In the genomic region with DNA sequence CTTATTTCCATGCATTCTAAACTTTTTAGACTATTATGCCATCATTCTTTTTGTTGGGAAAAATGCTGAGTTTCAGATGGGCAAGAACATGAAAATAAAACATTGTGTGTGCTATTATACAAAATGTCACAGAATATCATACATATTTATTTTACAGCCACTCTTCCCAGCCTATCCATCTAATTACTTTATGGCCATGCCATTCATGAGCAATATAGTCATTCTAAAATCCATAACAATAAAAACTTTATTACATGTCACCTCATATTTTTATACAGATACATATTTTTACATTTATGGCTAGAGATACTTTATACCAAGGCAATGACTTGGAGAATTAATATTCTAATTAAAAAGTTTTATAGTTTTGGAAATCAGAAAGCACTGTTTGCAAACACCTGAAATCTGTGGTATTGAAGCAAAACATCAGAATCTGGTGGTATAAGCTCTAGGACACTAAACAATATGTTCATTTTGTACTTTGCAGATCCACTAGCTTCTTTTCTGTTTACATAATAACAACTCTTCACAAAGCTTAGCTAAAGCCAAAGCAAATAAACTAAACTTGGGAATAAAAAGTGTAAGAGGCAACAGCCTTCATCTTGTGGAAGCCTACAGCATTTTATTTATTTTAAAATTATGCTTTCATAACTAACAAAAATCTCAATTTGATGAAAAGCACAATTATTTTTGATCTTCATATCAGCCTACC, we compare ENCODE assay signal across 17 cellular contexts.
DNase-seq lines count a peak whose midpoint lies in the region; ATAC-seq, FAIRE-seq and TF ChIP-seq lines count a peak whose summit lies in the region.
"Had no signal": no experiment of that assay in that cellular context is flagged by ENCODE, and none has a peak within 500 bp of the region (broad histone marks: within the 10 kb centered on the region; RNA-seq: fewer than 3 reads in every experiment).

No MANE protein-coding gene starts in this region.

- FAIRE-seq in HepG2 (lab: Jason Lieb, UNC) (no peak), pancreas (lab: Jason Lieb, UNC) (peak; percentile 20)
- FAIRE-seq: GM18507 had no signal

- in situ Hi-C loops in HepG2 (cut with HindIII; ENCODE audit: extremely low pct_ligation_motif_present, low pct_unique_long_range_greater_than_20kb) (no loop called here), GM13977 (cut with MboI; ENCODE audit: low pct_unique_long_range_greater_than_20kb, low sequenced_read_pairs, unreplicated experiment) (no loop called here)

- no peak overlapping the region for H3K4me2 ChIP-seq in HepG2 (ENCODE audit: low read depth, low read length)

- H3K9ac ChIP-seq in HepG2 (ENCODE audit: insufficient read depth, low read depth, low read length) (no peak overlapping the region), colonic mucosa (ENCODE audit: low read depth in 2 of 2, low read length in 2 of 2) (no peak overlapping the region)
- H3K9ac ChIP-seq: GM23248 had no signal

- DNase-seq in right lobe of liver (no peak), HepG2 (ENCODE audit: low spot score) (no peak), colonic mucosa (no peak), pancreas (no peak), GM13977 (ENCODE audit: low spot score) (no peak), omental fat pad (ENCODE audit: low spot score) (no peak)
- no peak for DNase-seq in activated T-cell treated with anti-CD3 and anti-CD28 coated beads, Interleukin-2, amount 50 U/mL, for 1 hour
- DNase-seq: Caco-2; CD8-positive, alpha-beta T cell; DMS53; GF-D8; GM23248; H9; IMR-90 had no signal

- intact Hi-C loops in right lobe of liver (cut with DNase I) (no loop called here), HepG2 (cut with micrococcal nuclease; ENCODE audit: unreplicated experiment) (no loop called here), colonic mucosa (cut with DNase I) (no loop called here), pancreas (cut with DNase I) (no loop called here)

- H4K20me1 ChIP-seq in HepG2 (ENCODE audit: insufficient read depth, low read length), result no peaks in the 10 kb centered on the region

- POLR2A ChIA-PET in HepG2 (lab: Yijun Ruan, JAX), result no interaction called here

- no peak for TF ChIP-seq POLR2A in right lobe of liver (IDR thresholded peaks at IDR 0.05)
- TF ChIP-seq POLR2A in HepG2 (IDR thresholded peaks at IDR 0.05; ENCODE audit: insufficient read depth in 1 of 2, low read depth in 2 of 2, low read length in 2 of 2), result no peak

- TF ChIP-seq CTCF in right lobe of liver (IDR thresholded peaks at IDR 0.05), result no peak
- no peak for TF ChIP-seq CTCF in HepG2 (CRISPR knock-in tag; IDR thresholded peaks at IDR 0.05)
- TF ChIP-seq CTCF in colonic mucosa (IDR thresholded peaks at IDR 0.05), result no peak
- TF ChIP-seq CTCF in pancreas (IDR thresholded peaks at IDR 0.05), result no peak
- no peak for TF ChIP-seq CTCF in GM13977 (IDR thresholded peaks at IDR 0.05; ENCODE audit: extremely low read depth, insufficient read depth, missing control alignments)
- no peak for TF ChIP-seq CTCF in omental fat pad (IDR thresholded peaks at IDR 0.05)

- TF ChIP-seq EP300 in HepG2 (IDR thresholded peaks at IDR 0.05; ENCODE audit: low read depth in 2 of 2, low read length in 2 of 2) (no peak), HepG2 (CRISPR knock-in tag; IDR thresholded peaks at IDR 0.05; ENCODE audit: borderline replicate concordance) (no peak)

- H3K9me3 ChIP-seq in right lobe of liver, result no peaks in the 10 kb centered on the region
- no peaks in the 10 kb centered on the region for H3K9me3 ChIP-seq in HepG2 (ENCODE audit: low read length)
- no peaks in the 10 kb centered on the region for H3K9me3 ChIP-seq in colonic mucosa
- H3K9me3 ChIP-seq in pancreas, result no peaks in the 10 kb centered on the region
- H3K9me3 ChIP-seq: Caco-2 had no signal

- BruUV-seq in HepG2 (replicated peaks; lab: Mats Ljungman, UMichigan), result no TSS peak

- no peaks in the 10 kb centered on the region for H3K27me3 ChIP-seq in right lobe of liver
- H3K27me3 ChIP-seq in HepG2 (ENCODE audit: control insufficient read depth in 1 of 2, insufficient read depth in 2 of 2, low read length in 2 of 2), result no peaks in the 10 kb centered on the region
- H3K27me3 ChIP-seq in colonic mucosa, result no peaks in the 10 kb centered on the region
- no peaks in the 10 kb centered on the region for H3K27me3 ChIP-seq in pancreas

- H3K36me3 ChIP-seq in right lobe of liver (no peaks in the 10 kb centered on the region), HepG2 (replicated peaks in 1 of 2; ENCODE audit: control insufficient read depth in 1 of 2, insufficient read depth in 2 of 2, low read length in 2 of 2) (no peaks in the 10 kb centered on the region), colonic mucosa (no peaks in the 10 kb centered on the region), pancreas (no peaks in the 10 kb centered on the region)

- H2AFZ ChIP-seq in HepG2 (ENCODE audit: low read length), result no peak overlapping the region
- H2AFZ ChIP-seq: GM23248 had no signal

- CTCF ChIA-PET in HepG2 (lab: Yijun Ruan, JAX; ENCODE audit: low intra/inter-chr PET ratio, low total read pairs), result no interaction called here

- TF ChIP-seq RAD21 in HepG2 (CRISPR knock-in tag; IDR thresholded peaks at IDR 0.05), result no peak

- H3K4me1 ChIP-seq in right lobe of liver, result peaks cover 0 to 9% (median 4%) of the 10 kb centered on the region in 4 donors
- no peaks in the 10 kb centered on the region for H3K4me1 ChIP-seq in HepG2 (ENCODE audit: insufficient read depth, low read length)
- no peaks in the 10 kb centered on the region for H3K4me1 ChIP-seq in colonic mucosa
- no peaks in the 10 kb centered on the region for H3K4me1 ChIP-seq in pancreas
- H3K4me1 ChIP-seq: Caco-2 had no signal

- no peaks in the 10 kb centered on the region for H3K79me2 ChIP-seq in HepG2 (ENCODE audit: insufficient read depth, low read length)

- ATAC-seq in right lobe of liver (peak in 3 of 4 donors; percentile 24 to 71 (median 40)), HepG2 (no peak), pancreas (no peak), omental fat pad (ENCODE audit: low FRiP score) (no peak), GM19351 (IDR thresholded peaks at IDR 0.05; ENCODE audit: unreplicated experiment) (no peak)
- ATAC-seq: CD8-positive, alpha-beta T cell had no signal

- H3K4me3 ChIP-seq in right lobe of liver (no peak overlapping the region), HepG2 (replicated peaks in 1 of 3; ENCODE audit: insufficient read depth in 1 of 3, low read depth in 2 of 3, low read length in 3 of 3) (no peak overlapping the region), colonic mucosa (no peak overlapping the region), pancreas (no peak overlapping the region)
- H3K4me3 ChIP-seq: GM23248 had no signal

- H3K27ac ChIP-seq in right lobe of liver (no peak overlapping the region), HepG2 (ENCODE audit: extremely low read length, insufficient read depth, low read length) (no peak overlapping the region), colonic mucosa (peak overlapping the region; percentile 66), pancreas (no peak overlapping the region)
- H3K27ac ChIP-seq: 22Rv1, GM23248 had no signal

TF ChIP-seq in HepG2, 621 proteins besides CTCF, POLR2A, EP300 and RAD21:
- TF ChIP-seq HHEX (CRISPR knock-in tag; IDR thresholded peaks at IDR 0.05) (no peak), REPIN1 (CRISPR knock-in tag; IDR thresholded peaks at IDR 0.05; ENCODE audit: borderline replicate concordance, low read depth) (no peak), ZNF17 (CRISPR knock-in tag; IDR thresholded peaks at IDR 0.05) (no peak), MXI1 (IDR thresholded peaks at IDR 0.05; ENCODE audit: borderline replicate concordance, low read depth, low read length) (no peak), CREB1 (IDR thresholded peaks at IDR 0.05) (no peak), CREB1 (CRISPR knock-in tag; IDR thresholded peaks at IDR 0.05) (no peak), ZNF788 (CRISPR knock-in tag; IDR thresholded peaks at IDR 0.05; ENCODE audit: borderline replicate concordance) (no peak), ZNF557 (CRISPR knock-in tag; IDR thresholded peaks at IDR 0.05) (no peak), ZNF343 (CRISPR knock-in tag; IDR thresholded peaks at IDR 0.05) (no peak)

Comparison
In these comparisons a context has a peak if more than half of its experiments do, and no peak if none do; other contexts are left out.
1. ATAC-seq: peak in right lobe of liver (3 of 4); none in HepG2 (single experiment), pancreas (0 of 4), omental fat pad (single experiment) and GM19351 (single experiment).